ENCODE assay signal across 26 cellular contexts in the genomic region with DNA sequence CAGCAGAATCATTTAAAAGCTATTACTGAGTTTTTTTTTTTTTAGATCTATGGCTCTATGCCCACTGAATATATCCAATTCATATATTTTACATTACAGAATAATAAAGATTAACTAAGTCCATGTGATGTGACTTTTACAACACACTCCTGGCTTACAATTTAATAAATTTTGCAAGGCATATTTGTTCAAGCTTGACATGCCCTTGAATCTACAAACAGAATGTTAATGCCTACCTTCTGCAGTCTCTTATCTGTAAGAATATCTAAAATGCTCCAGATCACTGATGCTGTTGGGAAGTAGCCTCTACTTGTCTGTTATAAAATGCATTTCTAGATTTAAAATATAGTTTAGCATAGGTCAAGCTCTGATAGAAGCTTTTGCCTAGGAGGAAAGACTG.
"Had no signal": no experiment of that assay in that cellular context is flagged by ENCODE, and none has a peak within 500 bp of the region (broad histone marks: within the 10 kb centered on the region; RNA-seq: fewer than 3 reads in every experiment).

No MANE protein-coding gene starts in this region.

- ATAC-seq: naive thymus-derived CD8-positive, alpha-beta T cell; natural killer cell treated with Interleukin-12 subunit alpha and Interleukin-12 subunit beta and Interleukin-15 and Interleukin-18, amount 100 ng/mL, for 72 hours; psoas muscle; right cardiac atrium; sciatic nerve; stimulated activated effector memory CD8-positive, alpha-beta T cell treated with anti-CD3 and anti-CD28 coated beads, Interleukin-12 subunit alpha, Interleukin-12 subunit beta, amount 100 ng/mL, for 72 hours had no signal

- H3K4me1 ChIP-seq: neural progenitor cell, parathyroid adenoma, psoas muscle, tibial nerve, upper lobe of left lung, vagina had no signal

- H3K4me2 ChIP-seq: neural progenitor cell had no signal

- H3K27ac ChIP-seq: neural progenitor cell, ovary, parathyroid adenoma, psoas muscle, stomach, thoracic aorta, thyroid gland, tibial nerve, upper lobe of left lung, vagina had no signal

- H3K9me3 ChIP-seq: ovary, psoas muscle, stomach, thoracic aorta, thyroid gland, tibial nerve, upper lobe of left lung, vagina had no signal

- FAIRE-seq: small intestine, urothelium cell line had no signal

- H3K79me2 ChIP-seq: parathyroid adenoma had no signal

- H3K27me3 ChIP-seq: neural progenitor cell, ovary, stomach, thyroid gland, tibial nerve, upper lobe of left lung, vagina had no signal

- DNase-seq: naive thymus-derived CD8-positive, alpha-beta T cell; occipital lobe; ovary; posterior cingulate gyrus; psoas muscle; right cardiac atrium; small intestine; stimulated activated CD4-positive, alpha-beta T cell treated with anti-CD3 and anti-CD28 coated beads, Interleukin-15, amount 100 ng/mL, for 24 hours; stimulated activated CD4-positive, alpha-beta T cell treated with anti-CD3 and anti-CD28 coated beads, Interleukin-2, amount 100 ng/mL, for 24 hours; stimulated activated CD4-positive, alpha-beta T cell treated with anti-CD3 and anti-CD28 coated beads, Interleukin-2, amount 100 ng/mL, for 48 hours; stimulated activated CD4-positive, alpha-beta T cell treated with anti-CD3 and anti-CD28 coated beads, Interleukin-4, amount 100 ng/mL, for 24 hours; stimulated activated naive B cell treated with anti-CD40 and anti-IgM and Interleukin-4, amounts not matched to agents 10 μg/mL and 1 μg/mL and 100 μg/mL, for 72 hours; stimulated activated naive CD4-positive, alpha-beta T cell treated with Interleukin-2 at 50 U/mL for 16 hours; stomach; thyroid gland; trophoblast cell; upper lobe of left lung had no signal

- H3K36me3 ChIP-seq: neural progenitor cell, ovary, stomach, thoracic aorta, thyroid gland, tibial nerve, upper lobe of left lung, vagina had no signal

- H3K4me3 ChIP-seq: neural progenitor cell, ovary, psoas muscle, stomach, thoracic aorta, thyroid gland, tibial nerve, upper lobe of left lung, vagina had no signal

- H3K9ac ChIP-seq: neural progenitor cell, parathyroid adenoma had no signal

- H2AFZ ChIP-seq: neural progenitor cell, parathyroid adenoma had no signal
